24 cellular contexts compared by ENCODE assay signal in the genomic region with DNA sequence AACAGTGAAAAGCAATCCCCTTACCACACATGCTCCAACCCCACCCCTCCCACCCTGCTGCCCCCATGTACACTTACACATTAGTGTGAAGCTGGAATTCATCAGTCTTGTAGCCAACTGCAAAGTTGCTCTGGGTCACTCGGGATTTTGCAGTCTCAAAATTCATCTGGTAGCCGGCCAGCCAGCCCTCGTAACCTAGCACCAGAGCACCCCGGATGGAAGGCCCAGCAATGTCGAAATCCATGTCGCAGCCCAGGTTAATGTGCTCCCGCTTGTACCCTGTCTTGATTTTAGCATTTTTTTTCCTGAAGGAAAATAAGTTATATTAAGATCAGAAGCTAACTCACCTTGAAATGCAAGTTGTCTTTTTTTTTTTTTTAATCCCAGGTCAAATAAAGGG. TPM values are rescaled to one million over a fixed set of nuclear protein-coding genes. Genes with fewer than 3 reads are reported as not detected.
DNase-seq lines count a peak whose midpoint lies in the region; ATAC-seq, FAIRE-seq and TF ChIP-seq lines count a peak whose summit lies in the region.
"Had no signal": no experiment of that assay in that cellular context is flagged by ENCODE, and none has a peak within 500 bp of the region (broad histone marks: within the 10 kb centered on the region; RNA-seq: fewer than 3 reads in every experiment).

No MANE protein-coding gene starts in this region.

- no peak for TF ChIP-seq POLR2A in HepG2 (IDR thresholded peaks at IDR 0.05; ENCODE audit: insufficient read depth in 1 of 2, low read depth in 2 of 2, low read length in 2 of 2)

- no peak for FAIRE-seq in HepG2 (lab: Jason Lieb, UNC)
- FAIRE-seq: H1, HTR-8/SVneo had no signal

- H3K27ac Mint-ChIP-seq in activated T-cell treated with anti-CD3 and anti-CD28 coated beads, Interleukin-2, amount 50 U/mL, for 24 hours = peak overlapping the region; percentile 48

- H3K4me2 ChIP-seq in BLaER1 (peak overlapping the region; percentile 95), HepG2 (ENCODE audit: low read depth, low read length) (no peak overlapping the region)

- DNase-seq in activated T-cell treated with anti-CD3 and anti-CD28 coated beads, Interleukin-2, amount 50 U/mL, for 24 hours = no peak
- no peak for DNase-seq in activated T-cell treated with anti-CD3 and anti-CD28 coated beads, Interleukin-2, amount 50 U/mL, for 1 hour
- no peak for DNase-seq in left lobe of liver (ENCODE audit: low spot score)
- peak in 1 of 2 donors; percentile 71 for DNase-seq in psoas muscle
- no peak for DNase-seq in activated CD4-positive, alpha-beta T cell treated with anti-CD3 and anti-CD28 coated beads, Interleukin-2, amount 50 U/mL, for 4 hours
- no peak for DNase-seq in HepG2 (ENCODE audit: low spot score)
- DNase-seq: CD4-positive, alpha-beta memory T cell; COR-L47; HCEC 1CT; KBM-7; NCI-H1105 treated with DMSO at 0.1 percent for 48 hours; NCI-H146; NCI-H1930; NCI-H446 treated with DMSO at 0.1 percent for 48 hours; NCI-H526; NCI-H82; NK-92 treated with Interleukin-12 subunit alpha and Interleukin-12 subunit beta, amount 100 ng/mL, for 24 hours; PC-3; RPMI8226; SHP77 had no signal

- H3K9me3 ChIP-seq in BLaER1 (no peaks in the 10 kb centered on the region), psoas muscle (no peaks in the 10 kb centered on the region), HepG2 (ENCODE audit: low read length) (no peaks in the 10 kb centered on the region)
- H3K9me3 ChIP-seq: BLaER1 treated with 17β-estradiol and CSF1 and Interleukin-3, amounts not matched to agents 10 nM and 100 nM had no signal

- H4K20me1 ChIP-seq in BLaER1 = peaks cover 79% of the 10 kb centered on the region
- peaks cover 7% of the 10 kb centered on the region; the same call in 1 of the 2 replicates for H4K20me1 ChIP-seq in HepG2 (ENCODE audit: insufficient read depth, low read length)

- 21 to 41% (median 26%) methylated on average over 7 of the region's 7 CpGs for WGBS in psoas muscle, 3 donors
- 97% methylated on average over 7 of the region's 7 CpGs for WGBS in HepG2 (ENCODE audit: low lambda C conversion rate)

- H3K79me2 ChIP-seq in HepG2 (ENCODE audit: insufficient read depth, low read length) = peaks cover 16% of the 10 kb centered on the region

- no peaks in the 10 kb centered on the region for H3K27me3 Mint-ChIP-seq in activated T-cell treated with anti-CD3 and anti-CD28 coated beads, Interleukin-2, amount 50 U/mL, for 24 hours
- H3K27me3 Mint-ChIP-seq: CD4-positive, alpha-beta memory T cell had no signal

- no peaks in the 10 kb centered on the region for H3K9me3 Mint-ChIP-seq in activated T-cell treated with anti-CD3 and anti-CD28 coated beads, Interleukin-2, amount 50 U/mL, for 24 hours
- H3K9me3 Mint-ChIP-seq: CD4-positive, alpha-beta memory T cell had no signal

- TF ChIP-seq EP300 in HepG2 (IDR thresholded peaks at IDR 0.05; ENCODE audit: low read depth in 2 of 2, low read length in 2 of 2) (no peak), HepG2 (CRISPR knock-in tag; IDR thresholded peaks at IDR 0.05; ENCODE audit: borderline replicate concordance) (no peak)

- H3K9ac ChIP-seq in BLaER1 (0 out of 2 replicates have a peak overlapping the region, but pooled peaks have one; percentile 3), HepG2 (ENCODE audit: insufficient read depth, low read depth, low read length) (no peak overlapping the region)

- no TSS peak for BruUV-seq in HepG2 (replicated peaks; lab: Mats Ljungman, UMichigan)

- H3K27me3 ChIP-seq in BLaER1 (no peaks in the 10 kb centered on the region), psoas muscle (ENCODE audit: insufficient read depth in 3 of 3, low read length in 2 of 3) (no peaks in the 10 kb centered on the region), HepG2 (ENCODE audit: control insufficient read depth in 1 of 2, insufficient read depth in 2 of 2, low read length in 2 of 2) (no peaks in the 10 kb centered on the region)
- H3K27me3 ChIP-seq: BLaER1 treated with 17β-estradiol and CSF1 and Interleukin-3, amounts not matched to agents 10 nM and 100 nM had no signal

- peaks cover 34% of the 10 kb centered on the region for H3K4me1 Mint-ChIP-seq in activated T-cell treated with anti-CD3 and anti-CD28 coated beads, Interleukin-2, amount 50 U/mL, for 24 hours (ENCODE audit: low read depth)

- intact Hi-C loops in psoas muscle (cut with DNase I) = no loop called here
- intact Hi-C loops in HepG2 (cut with micrococcal nuclease; ENCODE audit: unreplicated experiment) = loop anchor here (2.0 kb wide), 1 partner anchor 14 kb away; no protein-coding TSS in a partner anchor

- CTCF ChIA-PET in HepG2 (lab: Yijun Ruan, JAX; ENCODE audit: low intra/inter-chr PET ratio, low total read pairs) = no interaction called here

- POLR2A ChIA-PET in HepG2 (lab: Yijun Ruan, JAX) = interaction anchor here (1.4 to 1.9 kb wide), 2 partner anchors 15 to 38 kb away, joined by 5 to 8 read pairs; no protein-coding TSS in a partner anchor

- H3K4me1 ChIP-seq in BLaER1 (peaks cover 76% of the 10 kb centered on the region), psoas muscle (peaks cover 58% of the 10 kb centered on the region), HepG2 (ENCODE audit: insufficient read depth, low read length) (peaks cover 32% of the 10 kb centered on the region)

- H2AFZ ChIP-seq in HepG2 (ENCODE audit: low read length) = no peak overlapping the region

- in situ Hi-C loops in HepG2 (cut with HindIII; ENCODE audit: extremely low pct_ligation_motif_present, low pct_unique_long_range_greater_than_20kb) = no loop called here

- H3K4me3 ChIP-seq in BLaER1 (no peak overlapping the region), psoas muscle (no peak overlapping the region), HepG2 (replicated peaks in 1 of 3; ENCODE audit: insufficient read depth in 1 of 3, low read depth in 2 of 3, low read length in 3 of 3) (no peak overlapping the region)
- H3K4me3 ChIP-seq: BLaER1 treated with 17β-estradiol and CSF1 and Interleukin-3, amounts not matched to agents 10 nM and 100 nM had no signal

- TF ChIP-seq CTCF in psoas muscle (IDR thresholded peaks at IDR 0.05) (no peak), HepG2 (CRISPR knock-in tag; IDR thresholded peaks at IDR 0.05) (no peak)

- H3K36me3 ChIP-seq in BLaER1 = peaks cover 96% of the 10 kb centered on the region
- peaks cover 7 to 65% of the 10 kb centered on the region in 2 donors for H3K36me3 ChIP-seq in psoas muscle (ENCODE audit: insufficient read depth in 1 of 2, low read depth in 1 of 2)
- H3K36me3 ChIP-seq in HepG2 (replicated peaks in 1 of 2; ENCODE audit: control insufficient read depth in 1 of 2, insufficient read depth in 2 of 2, low read length in 2 of 2) = peaks cover 22 to 54% of the 10 kb centered on the region in 2 experiments

- ATAC-seq in left lobe of liver (peak; percentile 47), psoas muscle (peak in 3 of 4 donors; percentile 20 to 59 (median 28)), HepG2 (no peak)

- H3K36me3 Mint-ChIP-seq in activated T-cell treated with anti-CD3 and anti-CD28 coated beads, Interleukin-2, amount 50 U/mL, for 24 hours (ENCODE audit: low read depth) = peaks cover 96% of the 10 kb centered on the region

- peak overlapping the region; percentile 6 for H3K27ac ChIP-seq in BLaER1
- H3K27ac ChIP-seq in psoas muscle = peak overlapping the region; percentile 78
- no peak overlapping the region for H3K27ac ChIP-seq in HepG2 (ENCODE audit: extremely low read length, insufficient read depth, low read length)

- no peak overlapping the region for H3K4me3 Mint-ChIP-seq in activated T-cell treated with anti-CD3 and anti-CD28 coated beads, Interleukin-2, amount 50 U/mL, for 24 hours
- H3K4me3 Mint-ChIP-seq: CD4-positive, alpha-beta memory T cell had no signal

- TF ChIP-seq RAD21 in HepG2 (CRISPR knock-in tag; IDR thresholded peaks at IDR 0.05) = no peak

RNA-seq across cellular contexts. Expression of gene C5orf15, which starts 12.2 kb away (rescaled TPM):
- 15.2 TPM for total RNA-seq in left lobe of liver
- total RNA-seq in psoas muscle = 10 to 100 TPM; 12.7 to 16.0 (median 13.4) TPM
- polyA plus RNA-seq in psoas muscle = 10 to 100 TPM; 13.2 to 29.8 (median 22.9) TPM
- 35.7 and 58.5 TPM in 2 replicates for total RNA-seq in HepG2 (2016; rRNA removed; fragmentation: Illumina TruSeq; extraction: Trizol)
- 5.8 and 7.0 TPM in 2 replicates for total RNA-seq in HepG2 (2016; cell fraction: cytosol; rRNA removed; fragmentation: Illumina TruSeq; extraction: Trizol; ENCODE audit: low read depth)
- total RNA-seq in HepG2 (2016; cell fraction: insoluble cytoplasmic fraction; rRNA removed; fragmentation: Illumina TruSeq; extraction: Trizol) = 32.4 and 58.3 TPM in 2 replicates
- total RNA-seq in HepG2 (2016; cell fraction: membrane; rRNA removed; fragmentation: Illumina TruSeq; extraction: Trizol) = 14.0 and 15.0 TPM in 2 replicates
- total RNA-seq in HepG2 (2016; cell fraction: nucleus; rRNA removed; fragmentation: Illumina TruSeq; extraction: Trizol) = 50.5 and 53.2 TPM in 2 replicates
- polyA plus RNA-seq in HepG2 (2011; rRNA removed) = 82.7 and 84.1 TPM in 2 replicates
- 55.7 and 70.1 TPM in 2 replicates for polyA plus RNA-seq in HepG2 (2011; cell fraction: cytosol; rRNA removed)
- 26.9 and 28.5 TPM in 2 replicates for polyA plus RNA-seq in HepG2 (2011; cell fraction: nucleus; rRNA removed)
- 50.8 and 57.3 TPM in 2 replicates for polyA plus RNA-seq in HepG2 (2012)
- 4.5 and 5.3 TPM in 2 replicates for polyA plus RNA-seq in HepG2 (2016; cell fraction: cytosol; fragmentation: Illumina TruSeq; extraction: Trizol; ENCODE audit: low read depth)
- 54.9 and 56.5 TPM in 2 replicates for polyA plus RNA-seq in HepG2 (2016; cell fraction: insoluble cytoplasmic fraction; fragmentation: Illumina TruSeq; extraction: Trizol; ENCODE audit: low read depth)
- polyA plus RNA-seq in HepG2 (2016; cell fraction: membrane; fragmentation: Illumina TruSeq; extraction: Trizol; ENCODE audit: low read depth) = 13.6 and 14.8 TPM in 2 replicates
- 125 and 131 TPM in 2 replicates for polyA plus RNA-seq in HepG2 (2016; cell fraction: nucleus; fragmentation: Illumina TruSeq; extraction: Trizol; ENCODE audit: insufficient read depth, low read depth)
- 27.4 and 37.7 TPM in 2 replicates for polyA minus RNA-seq in HepG2 (2011; rRNA and poly(A)+ RNA removed; ENCODE audit: low replicate concordance)
- polyA minus RNA-seq in HepG2 (2011; cell fraction: cytosol; rRNA and poly(A)+ RNA removed) = 57.0 and 75.9 TPM in 2 replicates
- polyA minus RNA-seq in HepG2 (2011; cell fraction: nucleus; rRNA and poly(A)+ RNA removed) = 20.3 and 34.9 TPM in 2 replicates

RNA-seq across cellular contexts. Expression of gene VDAC1, which starts 24.1 kb away (rescaled TPM):
- total RNA-seq in left lobe of liver (91.2 TPM), psoas muscle (100 to 1,000 TPM; 389 to 592 (median 473) TPM), HepG2 (2016; rRNA removed; fragmentation: Illumina TruSeq; extraction: Trizol) (380 and 481 TPM in 2 replicates)
- polyA plus RNA-seq in psoas muscle (100 to 1,000 TPM; 525 to 576 (median 529) TPM), HepG2 (2011; rRNA removed) (112 and 119 TPM in 2 replicates)
- 142 and 143 TPM in 2 replicates for total RNA-seq in HepG2 (2016; cell fraction: cytosol; rRNA removed; fragmentation: Illumina TruSeq; extraction: Trizol; ENCODE audit: low read depth)
- total RNA-seq in HepG2 (2016; cell fraction: insoluble cytoplasmic fraction; rRNA removed; fragmentation: Illumina TruSeq; extraction: Trizol) = 391 and 476 TPM in 2 replicates
- 267 and 273 TPM in 2 replicates for total RNA-seq in HepG2 (2016; cell fraction: membrane; rRNA removed; fragmentation: Illumina TruSeq; extraction: Trizol)
- 160 and 168 TPM in 2 replicates for total RNA-seq in HepG2 (2016; cell fraction: nucleus; rRNA removed; fragmentation: Illumina TruSeq; extraction: Trizol)
- 99.4 and 136 TPM in 2 replicates for polyA plus RNA-seq in HepG2 (2011; cell fraction: cytosol; rRNA removed)
- 68.8 and 87.6 TPM in 2 replicates for polyA plus RNA-seq in HepG2 (2011; cell fraction: nucleus; rRNA removed)
- polyA plus RNA-seq in HepG2 (2012) = 283 and 305 TPM in 2 replicates
- 122 and 132 TPM in 2 replicates for polyA plus RNA-seq in HepG2 (2016; cell fraction: cytosol; fragmentation: Illumina TruSeq; extraction: Trizol; ENCODE audit: low read depth)
- polyA plus RNA-seq in HepG2 (2016; cell fraction: insoluble cytoplasmic fraction; fragmentation: Illumina TruSeq; extraction: Trizol; ENCODE audit: low read depth) = 522 and 545 TPM in 2 replicates
- 196 and 202 TPM in 2 replicates for polyA plus RNA-seq in HepG2 (2016; cell fraction: membrane; fragmentation: Illumina TruSeq; extraction: Trizol; ENCODE audit: low read depth)
- polyA plus RNA-seq in HepG2 (2016; cell fraction: nucleus; fragmentation: Illumina TruSeq; extraction: Trizol; ENCODE audit: insufficient read depth, low read depth) = 247 and 250 TPM in 2 replicates
- 53.4 and 93.5 TPM in 2 replicates for polyA minus RNA-seq in HepG2 (2011; rRNA and poly(A)+ RNA removed; ENCODE audit: low replicate concordance)
- polyA minus RNA-seq in HepG2 (2011; cell fraction: cytosol; rRNA and poly(A)+ RNA removed) = 105 and 139 TPM in 2 replicates
- polyA minus RNA-seq in HepG2 (2011; cell fraction: nucleus; rRNA and poly(A)+ RNA removed) = 59.4 and 73.6 TPM in 2 replicates
